Comparison of ENCODE assay signal across 8 cellular contexts in the genomic region with DNA sequence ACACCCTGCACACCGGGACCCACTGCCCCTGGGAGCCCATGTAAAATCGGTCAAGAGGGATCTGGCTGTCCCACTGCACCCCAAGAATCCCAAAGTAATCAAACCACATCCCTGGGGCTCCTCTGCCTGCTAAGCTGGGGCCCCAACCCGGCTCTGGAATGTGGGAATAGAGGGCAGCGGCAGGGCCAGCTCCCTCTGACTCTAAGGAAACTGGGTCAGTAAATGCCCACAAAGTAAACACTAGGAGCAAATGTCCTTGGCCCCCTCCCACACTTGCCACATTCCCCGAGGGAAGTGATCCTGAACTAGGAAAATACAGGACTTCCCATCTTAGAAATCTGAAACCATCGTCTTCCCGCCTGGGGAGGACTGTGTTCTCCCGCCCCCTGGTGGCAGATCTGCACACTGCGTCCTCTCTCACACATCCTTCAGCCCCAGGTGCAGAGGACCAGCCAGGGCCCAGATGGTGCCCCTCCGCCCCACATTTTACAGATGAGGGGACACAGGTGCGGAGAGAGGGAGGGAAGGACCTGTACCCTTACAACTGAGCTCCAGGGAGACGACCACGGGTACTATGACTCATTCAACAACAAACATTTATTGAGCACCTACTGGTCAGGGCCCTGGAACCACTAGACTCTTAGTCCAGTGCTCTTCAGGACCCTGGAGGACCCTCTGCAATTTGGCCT.
A peak's percentile ranks its signal among the peaks of the same experiment; 100 is the strongest.
DNase-seq lines count a peak whose midpoint lies in the region; ATAC-seq and TF ChIP-seq lines count a peak whose summit lies in the region.

No MANE protein-coding gene starts in this region.

- no peak for DNase-seq in GM12864 (ENCODE audit: low read depth)
- peak; percentile 56 for DNase-seq in NCI-H146 treated with DMSO at 0.1 percent for 48 hours (lab: John Stamatoyannopoulos, UW; ENCODE audit: unreplicated experiment)
- peak; percentile 50 for DNase-seq in T1000 (lab: John Stamatoyannopoulos, UW)
- peak; percentile 74 for DNase-seq in astrocyte of the spinal cord (ENCODE audit: low read depth, low spot score)
- peak; percentile 81 for DNase-seq in iPS DF 6.9 (ENCODE audit: low read depth, low spot score)
- DNase-seq in MV-4-11 (lab: John Stamatoyannopoulos, UW) = no peak

- H3K9me3 ChIP-seq in iPS DF 6.9 (ENCODE audit: control insufficient read depth, insufficient read depth, low read length) = no peaks in the 10 kb centered on the region

- H3K27me3 ChIP-seq in iPS DF 6.9 (ENCODE audit: control insufficient read depth, insufficient read depth, low read length) = no peaks in the 10 kb centered on the region

- no peak overlapping the region for H3K4me3 ChIP-seq in GM12864 (ENCODE audit: low read depth, low read length)
- no peak overlapping the region for H3K4me3 ChIP-seq in astrocyte of the spinal cord (ENCODE audit: low read depth, low read length)
- no peak overlapping the region for H3K4me3 ChIP-seq in iPS DF 6.9 (ENCODE audit: low read length)
- H3K4me3 ChIP-seq in skin epidermis = peak overlapping the region in 1 of 7 experiments; percentile 11

- peak; percentile 96 for TF ChIP-seq CTCF in GM12864 (IDR thresholded peaks at IDR 0.05; ENCODE audit: low read depth, low read length, missing control alignments)
- peak; percentile 94 for TF ChIP-seq CTCF in astrocyte of the spinal cord (IDR thresholded peaks at IDR 0.05; ENCODE audit: low read depth, low read length)

- H3K4me1 ChIP-seq in iPS DF 6.9 (ENCODE audit: control insufficient read depth, insufficient read depth, low read length) = peaks cover 4% of the 10 kb centered on the region

- no CpG with 5 or more reads among the region's 13 CpGs for whole genome bisulfite sequencing in iPS DF 6.9 (ENCODE audit: insufficient coverage, insufficient read length)

- H3K36me3 ChIP-seq in iPS DF 6.9 (ENCODE audit: control insufficient read depth, insufficient read depth, low read length) = no peaks in the 10 kb centered on the region

- no peak for ATAC-seq in GM21528 (IDR thresholded peaks at IDR 0.05; ENCODE audit: low FRiP score, unreplicated experiment)

- in situ Hi-C loops in astrocyte of the spinal cord (cut with HindIII; ENCODE audit: low sequenced_read_pairs) = loop anchor here (10.0 kb wide), 1 partner anchor 77 kb away; no protein-coding TSS in a partner anchor

- H3K27ac ChIP-seq in iPS DF 6.9 (ENCODE audit: low read length) (no peak overlapping the region), skin epidermis (peak overlapping the region in 20 of 21 experiments; percentile 33 to 88 (median 76))

Comparison
In these comparisons a context has a peak if more than half of its experiments do, and no peak if none do; other contexts are left out.
1. DNase-seq: peak in NCI-H146 treated with DMSO at 0.1 percent for 48 hours (single experiment), T1000 (single experiment), astrocyte of the spinal cord (single experiment) and iPS DF 6.9 (single experiment); none in GM12864 (single experiment) and MV-4-11 (single experiment).